In the genomic region with DNA sequence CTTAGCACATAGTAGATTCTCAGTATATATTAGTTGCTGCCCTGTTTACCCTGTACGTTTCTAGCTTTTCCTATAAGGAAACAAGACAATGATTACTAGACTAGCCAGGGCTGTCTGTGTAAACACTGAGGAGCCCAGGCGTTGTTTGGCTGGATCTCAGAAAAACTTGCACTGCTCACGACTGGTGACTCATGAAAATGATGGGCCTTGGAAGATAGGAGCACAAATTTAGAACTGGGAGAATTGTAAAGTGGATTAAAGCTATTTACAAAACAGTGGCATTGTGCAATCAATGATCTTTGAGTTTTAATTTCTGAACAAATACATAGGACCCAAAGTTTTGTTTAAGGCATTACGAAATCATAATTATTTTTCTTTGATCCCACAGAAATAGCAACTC, we compare ENCODE assay signal across 9 cellular contexts.
A peak's percentile ranks its signal among the peaks of the same experiment; 100 is the strongest.
DNase-seq lines count a peak whose midpoint lies in the region; ATAC-seq and TF ChIP-seq lines count a peak whose summit lies in the region.
"Had no signal": no experiment of that assay in that cellular context is flagged by ENCODE, and none has a peak within 500 bp of the region (broad histone marks: within the 10 kb centered on the region; RNA-seq: fewer than 3 reads in every experiment).

No MANE protein-coding gene starts in this region.

- DNase-seq in COR-L47 (lab: John Stamatoyannopoulos, UW) (peak; percentile 56), heart left ventricle (peak in 3 of 5 donors; percentile 36 to 47 (median 38)), prostate gland (ENCODE audit: low spot score) (peak; percentile 77)
- no peak for DNase-seq in activated naive CD4-positive, alpha-beta T cell treated with anti-CD3 and anti-CD28 coated beads, Interleukin-2, amount 50 U/mL, for 72 hours (ENCODE audit: low spot score in 2 of 2)

- H3K27ac Mint-ChIP-seq in activated naive CD4-positive, alpha-beta T cell treated with anti-CD3 and anti-CD28 coated beads, Interleukin-2, amount 50 U/mL, for 72 hours = no peak overlapping the region

- H3K36me3 ChIP-seq in heart left ventricle (no peaks in the 10 kb centered on the region), prostate gland (no peaks in the 10 kb centered on the region)

- ATAC-seq in heart left ventricle (peak; percentile 45 to 89 (median 74)), GM21576 (IDR thresholded peaks at IDR 0.05; ENCODE audit: unreplicated experiment) (no peak), GM19328 (IDR thresholded peaks at IDR 0.05; ENCODE audit: unreplicated experiment) (no peak), GM18870 (IDR thresholded peaks at IDR 0.05; ENCODE audit: unreplicated experiment) (no peak)
- no peak for ATAC-seq in activated naive CD4-positive, alpha-beta T cell treated with anti-CD3 and anti-CD28 coated beads, Interleukin-2, amount 50 U/mL, for 72 hours

- intact Hi-C loops in heart left ventricle (cut with DNase I) = loop anchor here in 1 of 10 donors (5.0 kb wide), 1 partner anchor 195 kb away; no protein-coding TSS in a partner anchor
- intact Hi-C loops in prostate gland (cut with DNase I) = no loop called here

- H3K36me3 Mint-ChIP-seq in activated naive CD4-positive, alpha-beta T cell treated with anti-CD3 and anti-CD28 coated beads, Interleukin-2, amount 50 U/mL, for 72 hours = no peaks in the 10 kb centered on the region

- H3K27me3 ChIP-seq in heart left ventricle (no peaks in the 10 kb centered on the region), prostate gland (replicated peaks; ENCODE audit: insufficient read depth) (no peaks in the 10 kb centered on the region)

- H3K9me3 Mint-ChIP-seq in activated naive CD4-positive, alpha-beta T cell treated with anti-CD3 and anti-CD28 coated beads, Interleukin-2, amount 50 U/mL, for 72 hours = peaks cover 0 to 4% of the 10 kb centered on the region in 2 donors

- peak overlapping the region; percentile 72 for H3K27ac ChIP-seq in VCaP
- peak overlapping the region in 5 of 12 donors; percentile 7 to 48 (median 40) for H3K27ac ChIP-seq in heart left ventricle
- peak overlapping the region; percentile 45 to 50 for H3K27ac ChIP-seq in prostate gland
- H3K27ac ChIP-seq: KMS-11 had no signal

- 32 to 44% (median 37%) methylated on average over 4 of the region's 4 CpGs for WGBS in heart left ventricle, 4 donors
- WGBS in prostate gland = 21% methylated on average over 4 of the region's 4 CpGs

- H3K9me3 ChIP-seq in heart left ventricle = no peaks in the 10 kb centered on the region
- no peaks in the 10 kb centered on the region for H3K9me3 ChIP-seq in prostate gland

- TF ChIP-seq CTCF in VCaP (conservative IDR thresholded peaks at IDR 0.05) (no peak), heart left ventricle (IDR thresholded peaks at IDR 0.05) (no peak), prostate gland (IDR thresholded peaks at IDR 0.05) (no peak)

- H3K4me3 ChIP-seq in heart left ventricle (no peak overlapping the region), prostate gland (no peak overlapping the region)

- TF ChIP-seq POLR2A in heart left ventricle (IDR thresholded peaks at IDR 0.05) = no peak
- TF ChIP-seq POLR2A in prostate gland (IDR thresholded peaks at IDR 0.05) = no peak

- H3K4me1 ChIP-seq in heart left ventricle (peaks cover 0 to 32% (median 2%) of the 10 kb centered on the region in 12 donors), prostate gland (replicated peaks) (no peaks in the 10 kb centered on the region)

Comparison
In these comparisons a context has a peak if more than half of its experiments do, and no peak if none do; other contexts are left out.
1. DNase-seq: peak in COR-L47 (single experiment), heart left ventricle (3 of 5) and prostate gland (single experiment); none in activated naive CD4-positive, alpha-beta T cell treated with anti-CD3 and anti-CD28 coated beads, Interleukin-2, amount 50 U/mL, for 72 hours (0 of 2).
2. ATAC-seq: peak in heart left ventricle (4 of 4); none in GM21576 (single experiment), activated naive CD4-positive, alpha-beta T cell treated with anti-CD3 and anti-CD28 coated beads, Interleukin-2, amount 50 U/mL, for 72 hours (0 of 2), GM19328 (single experiment) and GM18870 (single experiment).